Comparison of ENCODE assay signal across 8 cellular contexts in genomic region chr3:133926736-133927542, GRCh38. TPM values are rescaled to one million over a fixed set of nuclear protein-coding genes. Genes with fewer than 3 reads are reported as not detected.
DNase-seq lines count a peak whose midpoint lies in the region; ATAC-seq lines count a peak whose summit lies in the region.

No MANE protein-coding gene starts in this region.

- peaks cover 0 to 10% (median 6%) of the 10 kb centered on the region in 5 donors for H3K27me3 Mint-ChIP-seq in naive thymus-derived CD8-positive, alpha-beta T cell

- H3K4me1 ChIP-seq in ectodermal cell (ENCODE audit: control insufficient read depth, insufficient read depth, low read length): peaks cover 5% of the 10 kb centered on the region

- no peak overlapping the region for H3K27ac ChIP-seq in ectodermal cell (ENCODE audit: insufficient read depth, low read depth, low read length, poor library complexity, severe bottlenecking)

- H3K9me3 Mint-ChIP-seq in naive thymus-derived CD8-positive, alpha-beta T cell: no peaks in the 10 kb centered on the region

- POLR2A ChIA-PET in naive thymus-derived CD8-positive, alpha-beta T cell (lab: Charles Lee): no interaction called here

- peak overlapping the region; percentile 52 for H3K4me3 ChIP-seq in ectodermal cell (ENCODE audit: insufficient read depth, low read depth, low read length)

- peaks cover 23% of the 10 kb centered on the region for H3K27me3 ChIP-seq in ectodermal cell (ENCODE audit: control insufficient read depth, insufficient read depth, low read length, poor library complexity, severe bottlenecking)

- no peak for ATAC-seq in naive thymus-derived CD8-positive, alpha-beta T cell

- peaks cover 6 to 11% (median 9%) of the 10 kb centered on the region in 4 donors for H3K4me1 Mint-ChIP-seq in naive thymus-derived CD8-positive, alpha-beta T cell

- no peaks in the 10 kb centered on the region for H3K9me3 ChIP-seq in ectodermal cell (ENCODE audit: control insufficient read depth, low read length)

- 14 to 17% methylated on average over 35 of the region's 35 CpGs for WGBS in ectodermal cell, 2 experiments

- peak overlapping the region; percentile 61 to 85 (median 76) for H3K4me3 Mint-ChIP-seq in naive thymus-derived CD8-positive, alpha-beta T cell

- DNase-seq in NCI-H524 (lab: John Stamatoyannopoulos, UW): peak; percentile 47 to 53
- DNase-seq in NCI-H524 treated with DMSO at 0.1 percent for 48 hours (lab: John Stamatoyannopoulos, UW): no peak
- DNase-seq in HuH-7.5 (ENCODE audit: low spot score): peak; percentile 79
- peak in 1 of 10 donors; percentile 10 for DNase-seq in naive thymus-derived CD8-positive, alpha-beta T cell
- no peak for DNase-seq in stimulated activated CD4-positive, alpha-beta T cell treated with anti-CD3 and anti-CD28 coated beads, Interleukin-15, amount 100 ng/mL, for 24 hours
- DNase-seq in AG20443 (ENCODE audit: low spot score): no peak
- DNase-seq in GF-D8 (lab: John Stamatoyannopoulos, UW): no peak

- no peaks in the 10 kb centered on the region for H3K36me3 ChIP-seq in ectodermal cell (ENCODE audit: control insufficient read depth, insufficient read depth, low read length)

- H3K36me3 Mint-ChIP-seq in naive thymus-derived CD8-positive, alpha-beta T cell: no peaks in the 10 kb centered on the region

- peak overlapping the region in 5 of 10 donors; percentile 7 to 66 (median 33) for H3K27ac Mint-ChIP-seq in naive thymus-derived CD8-positive, alpha-beta T cell

RNA-seq across cellular contexts. Expression of gene RAB6B, which starts 31.3 kb away (rescaled TPM):
- 14.5 TPM for polyA plus RNA-seq in ectodermal cell (2013, experiment 1 of 4)
- polyA plus RNA-seq in ectodermal cell (2013, experiment 2 of 4): 15.3 TPM
- 11.6 TPM for polyA plus RNA-seq in ectodermal cell (2013, experiment 3 of 4)
- 11.7 TPM for polyA plus RNA-seq in ectodermal cell (2013, experiment 4 of 4)
- not detected for total RNA-seq in naive thymus-derived CD8-positive, alpha-beta T cell
- under 1 TPM; 0.25 to 0.38 (median 0.28) TPM for polyA plus RNA-seq in naive thymus-derived CD8-positive, alpha-beta T cell

Comparison
In these comparisons a context has a peak if more than half of its experiments do, and no peak if none do; other contexts are left out.
1. DNase-seq: peak in NCI-H524 (2 of 2) and HuH-7.5 (single experiment); none in NCI-H524 treated with DMSO at 0.1 percent for 48 hours (single experiment), stimulated activated CD4-positive, alpha-beta T cell treated with anti-CD3 and anti-CD28 coated beads, Interleukin-15, amount 100 ng/mL, for 24 hours (single experiment), AG20443 (single experiment) and GF-D8 (single experiment).